8 cellular contexts compared by ENCODE assay signal in genomic region chr1:30379684-30380624, GRCh38.
A peak's percentile ranks its signal among the peaks of the same experiment; 100 is the strongest.
DNase-seq lines count a peak whose midpoint lies in the region; ATAC-seq and TF ChIP-seq lines count a peak whose summit lies in the region.

No MANE protein-coding gene starts in this region.

- in situ Hi-C loops in astrocyte of the cerebellum (cut with HindIII; ENCODE audit: low sequenced_read_pairs): no loop called here

- H3K4me3 ChIP-seq in astrocyte of the cerebellum (ENCODE audit: low read depth, low read length): no peak overlapping the region
- H3K4me3 ChIP-seq in right cardiac atrium (ENCODE audit: low read length): no peak overlapping the region

- no peaks in the 10 kb centered on the region for H3K4me1 ChIP-seq in right cardiac atrium (ENCODE audit: control insufficient read depth, insufficient read depth, low read length)

- WGBS in right cardiac atrium: 57% methylated on average over 13 of the region's 13 CpGs

- no peaks in the 10 kb centered on the region for H3K27me3 ChIP-seq in right cardiac atrium (ENCODE audit: control insufficient read depth, insufficient read depth)

- DNase-seq in NK-92 treated with Interleukin-12 subunit alpha and Interleukin-12 subunit beta, amount 100 ng/mL, for 24 hours (lab: John Stamatoyannopoulos, UW): peak; percentile 11
- DNase-seq in NK-92 (lab: John Stamatoyannopoulos, UW; ENCODE audit: unreplicated experiment): no peak
- peak; percentile 91 for DNase-seq in NCI-H1092 treated with DMSO at 0.1 percent for 48 hours (lab: John Stamatoyannopoulos, UW)
- DNase-seq in astrocyte of the cerebellum (ENCODE audit: low read depth): peak; percentile 63
- no peak for DNase-seq in right cardiac atrium
- DNase-seq in putamen (ENCODE audit: low spot score): peak; percentile 50

- intact Hi-C loops in right cardiac atrium (cut with DNase I): loop anchor here in 3 of 4 donors (5.0 to 10.0 kb wide), 3 partner anchors 1135 to 1145 kb away; partner anchors contain the start of genes PTPRU (in 2 of the 3) and MECR (in 1 of the 3)

- H3K27ac ChIP-seq in right cardiac atrium (ENCODE audit: low read length): no peak overlapping the region

- peak; percentile 87 for TF ChIP-seq CTCF in astrocyte of the cerebellum (IDR thresholded peaks at IDR 0.05; ENCODE audit: low read depth, low read length, missing control alignments)

- no peaks in the 10 kb centered on the region for H3K9me3 ChIP-seq in right cardiac atrium (ENCODE audit: control insufficient read depth, low read length)

- ATAC-seq in SK-N-SH treated with all-trans-retinoic acid at 6 μM for 48 hours (peak; percentile 75), right cardiac atrium (peak; percentile 54 to 72), GM19035 (IDR thresholded peaks at IDR 0.05; ENCODE audit: unreplicated experiment) (no peak)

TF ChIP-seq in SK-N-SH treated with all-trans-retinoic acid at 6 μM for 48 hours, 23 proteins besides CTCF, POLR2A, EP300 and RAD21:
- no peak for TF ChIP-seq ZNF8 (CRISPR knock-in tag; IDR thresholded peaks at IDR 0.05)
- no peak for TF ChIP-seq OSR1 (CRISPR knock-in tag; IDR thresholded peaks at IDR 0.05)
- TF ChIP-seq, protein P1, sequence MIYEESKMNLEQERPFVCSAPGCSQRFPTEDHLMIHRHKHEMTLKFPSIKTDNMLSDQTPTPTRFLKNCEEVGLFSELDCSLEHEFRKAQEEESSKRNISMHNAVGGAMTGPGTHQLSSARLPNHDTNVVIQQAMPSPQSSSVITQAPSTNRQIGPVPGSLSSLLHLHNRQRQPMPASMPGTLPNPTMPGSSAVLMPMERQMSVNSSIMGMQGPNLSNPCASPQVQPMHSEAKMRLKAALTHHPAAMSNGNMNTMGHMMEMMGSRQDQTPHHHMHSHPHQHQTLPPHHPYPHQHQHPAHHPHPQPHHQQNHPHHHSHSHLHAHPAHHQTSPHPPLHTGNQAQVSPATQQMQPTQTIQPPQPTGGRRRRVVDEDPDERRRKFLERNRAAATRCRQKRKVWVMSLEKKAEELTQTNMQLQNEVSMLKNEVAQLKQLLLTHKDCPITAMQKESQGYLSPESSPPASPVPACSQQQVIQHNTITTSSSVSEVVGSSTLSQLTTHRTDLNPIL (CRISPR knock-in tag; IDR thresholded peaks at IDR 0.05; ENCODE audit: low read depth): no peak
- TF ChIP-seq POU6F1 (CRISPR knock-in tag; IDR thresholded peaks at IDR 0.05; ENCODE audit: borderline replicate concordance, low read depth): no peak
- no peak for TF ChIP-seq SNAI2 (CRISPR knock-in tag; IDR thresholded peaks at IDR 0.05)
- TF ChIP-seq, protein P2, sequence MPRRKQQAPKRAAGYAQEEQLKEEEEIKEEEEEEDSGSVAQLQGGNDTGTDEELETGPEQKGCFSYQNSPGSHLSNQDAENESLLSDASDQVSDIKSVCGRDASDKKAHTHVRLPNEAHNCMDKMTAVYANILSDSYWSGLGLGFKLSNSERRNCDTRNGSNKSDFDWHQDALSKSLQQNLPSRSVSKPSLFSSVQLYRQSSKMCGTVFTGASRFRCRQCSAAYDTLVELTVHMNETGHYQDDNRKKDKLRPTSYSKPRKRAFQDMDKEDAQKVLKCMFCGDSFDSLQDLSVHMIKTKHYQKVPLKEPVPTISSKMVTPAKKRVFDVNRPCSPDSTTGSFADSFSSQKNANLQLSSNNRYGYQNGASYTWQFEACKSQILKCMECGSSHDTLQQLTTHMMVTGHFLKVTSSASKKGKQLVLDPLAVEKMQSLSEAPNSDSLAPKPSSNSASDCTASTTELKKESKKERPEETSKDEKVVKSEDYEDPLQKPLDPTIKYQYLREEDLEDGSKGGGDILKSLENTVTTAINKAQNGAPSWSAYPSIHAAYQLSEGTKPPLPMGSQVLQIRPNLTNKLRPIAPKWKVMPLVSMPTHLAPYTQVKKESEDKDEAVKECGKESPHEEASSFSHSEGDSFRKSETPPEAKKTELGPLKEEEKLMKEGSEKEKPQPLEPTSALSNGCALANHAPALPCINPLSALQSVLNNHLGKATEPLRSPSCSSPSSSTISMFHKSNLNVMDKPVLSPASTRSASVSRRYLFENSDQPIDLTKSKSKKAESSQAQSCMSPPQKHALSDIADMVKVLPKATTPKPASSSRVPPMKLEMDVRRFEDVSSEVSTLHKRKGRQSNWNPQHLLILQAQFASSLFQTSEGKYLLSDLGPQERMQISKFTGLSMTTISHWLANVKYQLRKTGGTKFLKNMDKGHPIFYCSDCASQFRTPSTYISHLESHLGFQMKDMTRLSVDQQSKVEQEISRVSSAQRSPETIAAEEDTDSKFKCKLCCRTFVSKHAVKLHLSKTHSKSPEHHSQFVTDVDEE (CRISPR knock-in tag; IDR thresholded peaks at IDR 0.05): no peak
- no peak for TF ChIP-seq ARNTL (CRISPR knock-in tag; IDR thresholded peaks at IDR 0.05; ENCODE audit: borderline replicate concordance, low read depth)
- TF ChIP-seq ISL1 (CRISPR knock-in tag; IDR thresholded peaks at IDR 0.05): no peak
- no peak for TF ChIP-seq PPARA (CRISPR knock-in tag; IDR thresholded peaks at IDR 0.05; ENCODE audit: borderline replicate concordance)
- no peak for TF ChIP-seq TOX (CRISPR knock-in tag; IDR thresholded peaks at IDR 0.05; ENCODE audit: borderline replicate concordance)

Comparison
In these comparisons a context has a peak if more than half of its experiments do, and no peak if none do; other contexts are left out.
1. DNase-seq: peak in NK-92 treated with Interleukin-12 subunit alpha and Interleukin-12 subunit beta, amount 100 ng/mL, for 24 hours (single experiment), NCI-H1092 treated with DMSO at 0.1 percent for 48 hours (single experiment), astrocyte of the cerebellum (single experiment) and putamen (single experiment); none in NK-92 (single experiment) and right cardiac atrium (0 of 3).